In genomic region chr12:91074851-91075250, GRCh38 we compare ENCODE assay signal across 29 cellular contexts. TPM values are rescaled to one million over a fixed set of nuclear protein-coding genes. Genes with fewer than 3 reads are reported as not detected.
DNase-seq lines count a peak whose midpoint lies in the region; ATAC-seq and TF ChIP-seq lines count a peak whose summit lies in the region.
"Had no signal": no experiment of that assay in that cellular context is flagged by ENCODE, and none has a peak within 500 bp of the region (broad histone marks: within the 10 kb centered on the region; RNA-seq: fewer than 3 reads in every experiment).

No MANE protein-coding gene starts in this region.

- H3K4me3 Mint-ChIP-seq in progenitor cell of endocrine pancreas (ENCODE audit: low read depth) = no peak overlapping the region
- H3K4me3 Mint-ChIP-seq in CD14-positive monocyte = no peak overlapping the region
- H3K4me3 Mint-ChIP-seq: activated naive CD4-positive, alpha-beta T cell treated with anti-CD3 and anti-CD28 coated beads for 36 hours; CD4-positive, alpha-beta T cell; effector memory CD8-positive, alpha-beta T cell; neural progenitor cell; stimulated activated effector memory CD8-positive, alpha-beta T cell treated with anti-CD3 and anti-CD28 coated beads, Interleukin-12 subunit alpha, Interleukin-12 subunit beta, amount 100 ng/mL, for 72 hours had no signal

- peak overlapping the region; percentile 56 for H3K4me3 ChIP-seq in adipocyte (ENCODE audit: low read length)
- H3K4me3 ChIP-seq: neural progenitor cell, right lobe of liver, upper lobe of right lung had no signal

- peaks cover 2% of the 10 kb centered on the region for H3K27me3 Mint-ChIP-seq in progenitor cell of endocrine pancreas
- H3K27me3 Mint-ChIP-seq in CD14-positive monocyte (ENCODE audit: low read depth in 3 of 3) = peaks cover 0 to 4% (median 1%) of the 10 kb centered on the region in 3 donors
- H3K27me3 Mint-ChIP-seq: CD4-positive, alpha-beta T cell; effector memory CD8-positive, alpha-beta T cell had no signal

- TF ChIP-seq CTCF in progenitor cell of endocrine pancreas (IDR thresholded peaks at IDR 0.05; ENCODE audit: unreplicated experiment) (no peak), CD14-positive monocyte (IDR thresholded peaks at IDR 0.05) (no peak), foreskin keratinocyte (conservative IDR thresholded peaks at IDR 0.05) (no peak)

- H3K4me1 Mint-ChIP-seq in progenitor cell of endocrine pancreas (ENCODE audit: low read depth) (peaks cover 27% of the 10 kb centered on the region), CD14-positive monocyte (no peaks in the 10 kb centered on the region)
- H3K4me1 Mint-ChIP-seq: neural progenitor cell; stimulated activated effector memory CD8-positive, alpha-beta T cell treated with anti-CD3 and anti-CD28 coated beads, Interleukin-12 subunit alpha, Interleukin-12 subunit beta, amount 100 ng/mL, for 72 hours had no signal

- intact Hi-C loops in CD14-positive monocyte (cut with micrococcal nuclease) = no loop called here

- H3K9ac ChIP-seq in adipocyte (ENCODE audit: low read length) = no peak overlapping the region
- H3K9ac ChIP-seq: neural progenitor cell had no signal

- H3K36me3 Mint-ChIP-seq in progenitor cell of endocrine pancreas (ENCODE audit: insufficient read depth) (no peaks in the 10 kb centered on the region), CD14-positive monocyte (no peaks in the 10 kb centered on the region)
- H3K36me3 Mint-ChIP-seq: neural progenitor cell; stimulated activated effector memory CD8-positive, alpha-beta T cell treated with anti-CD3 and anti-CD28 coated beads, Interleukin-12 subunit alpha, Interleukin-12 subunit beta, amount 100 ng/mL, for 72 hours had no signal

- no peak for ATAC-seq in foreskin keratinocyte
- ATAC-seq: effector memory CD8-positive, alpha-beta T cell; right lobe of liver; stimulated activated effector memory CD8-positive, alpha-beta T cell treated with anti-CD3 and anti-CD28 coated beads, Interleukin-12 subunit alpha, Interleukin-12 subunit beta, amount 100 ng/mL, for 72 hours; upper lobe of right lung had no signal

- H3K9me3 Mint-ChIP-seq in progenitor cell of endocrine pancreas (ENCODE audit: low read depth) = no peaks in the 10 kb centered on the region
- peaks cover 0 to 3% (median 0%) of the 10 kb centered on the region in 7 donors for H3K9me3 Mint-ChIP-seq in CD14-positive monocyte
- H3K9me3 Mint-ChIP-seq: activated naive CD4-positive, alpha-beta T cell treated with anti-CD3 and anti-CD28 coated beads for 36 hours; CD4-positive, alpha-beta T cell; neural progenitor cell; stimulated activated effector memory CD8-positive, alpha-beta T cell treated with anti-CD3 and anti-CD28 coated beads, Interleukin-12 subunit alpha, Interleukin-12 subunit beta, amount 100 ng/mL, for 72 hours had no signal

- DNase-seq in NCI-H1092 treated with DMSO at 0.1 percent for 48 hours (lab: John Stamatoyannopoulos, UW) = peak; percentile 8
- no peak for DNase-seq in NCI-H1092 (lab: John Stamatoyannopoulos, UW)
- peak; percentile 6 for DNase-seq in NCI-H1105 (lab: John Stamatoyannopoulos, UW)
- DNase-seq in adipocyte (ENCODE audit: low read depth) = no peak
- no peak for DNase-seq in progenitor cell of endocrine pancreas (ENCODE audit: low spot score, unreplicated experiment)
- DNase-seq in CD14-positive monocyte (ENCODE audit: low spot score) = no peak
- DNase-seq in foreskin keratinocyte = no peak
- DNase-seq in OCI-M1 (lab: John Stamatoyannopoulos, UW) = no peak
- DNase-seq: activated CD4-positive, alpha-beta T cell treated with anti-CD3 and anti-CD28 coated beads, Interleukin-2, amount 50 U/mL, for 4 hours; activated CD4-positive, CD25-positive, alpha-beta regulatory T cell; activated naive CD4-positive, alpha-beta T cell treated with anti-CD3 and anti-CD28 coated beads for 36 hours; amygdala; CD4-positive, alpha-beta T cell; effector memory CD8-positive, alpha-beta T cell; erythroblast; H7; NCI-H1048; NCI-H2081 treated with DMSO at 0.1 percent for 48 hours; right lobe of liver; stimulated activated CD4-positive, alpha-beta T cell treated with anti-CD3 and anti-CD28 coated beads, Interleukin-12 subunit alpha, Interleukin-12 subunit beta, amount 100 ng/mL, for 4 hours; stimulated activated CD4-positive, alpha-beta T cell treated with anti-CD3 and anti-CD28 coated beads, Interleukin-4, amount 100 ng/mL, for 1 hour; T-helper 1 cell; upper lobe of right lung had no signal

- peak overlapping the region; percentile 11 for H3K27ac Mint-ChIP-seq in progenitor cell of endocrine pancreas
- H3K27ac Mint-ChIP-seq in CD14-positive monocyte = no peak overlapping the region
- H3K27ac Mint-ChIP-seq: activated naive CD4-positive, alpha-beta T cell treated with anti-CD3 and anti-CD28 coated beads for 36 hours; CD4-positive, alpha-beta T cell; effector memory CD8-positive, alpha-beta T cell; neural progenitor cell; stimulated activated effector memory CD8-positive, alpha-beta T cell treated with anti-CD3 and anti-CD28 coated beads, Interleukin-12 subunit alpha, Interleukin-12 subunit beta, amount 100 ng/mL, for 72 hours had no signal

- no peak overlapping the region for H3K27ac ChIP-seq in foreskin keratinocyte
- H3K27ac ChIP-seq: 22Rv1, neural progenitor cell, right lobe of liver, upper lobe of right lung had no signal

- no peaks in the 10 kb centered on the region for H3K9me3 ChIP-seq in adipocyte (ENCODE audit: control insufficient read depth, low read length)
- H3K9me3 ChIP-seq: right lobe of liver, upper lobe of right lung had no signal

- peaks cover 11% of the 10 kb centered on the region for H3K4me1 ChIP-seq in adipocyte (ENCODE audit: control insufficient read depth, insufficient read depth, low read length)
- no peaks in the 10 kb centered on the region for H3K4me1 ChIP-seq in foreskin keratinocyte
- H3K4me1 ChIP-seq: neural progenitor cell, right lobe of liver, upper lobe of right lung had no signal

- no peaks in the 10 kb centered on the region for H3K36me3 ChIP-seq in adipocyte (ENCODE audit: control insufficient read depth, insufficient read depth, low read length, severe bottlenecking)
- H3K36me3 ChIP-seq: neural progenitor cell, right lobe of liver, upper lobe of right lung had no signal

- H3K27me3 ChIP-seq in adipocyte (replicated peaks; ENCODE audit: control insufficient read depth, insufficient read depth, low read length) (no peaks in the 10 kb centered on the region), foreskin keratinocyte (peaks cover 2% of the 10 kb centered on the region)
- H3K27me3 ChIP-seq: neural progenitor cell, right lobe of liver, upper lobe of right lung had no signal

RNA-seq across cellular contexts. Expression of gene KERA, which starts 17.0 kb away (rescaled TPM):
- total RNA-seq in progenitor cell of endocrine pancreas (not detected in 2 replicates), foreskin keratinocyte (not detected in 2 replicates)
- polyA plus RNA-seq in CD14-positive monocyte (not detected), foreskin keratinocyte (not detected in 2 replicates)
- total RNA-seq: activated naive CD4-positive, alpha-beta T cell treated with anti-CD3 and anti-CD28 coated beads for 36 hours; CD4-positive, alpha-beta T cell; fibroblast of villous mesenchyme; H7; NCI-H460; right lobe of liver; subcutaneous adipose tissue; upper lobe of right lung had no signal

RNA-seq across cellular contexts. Expression of gene LUM, which starts 36.4 kb away (rescaled TPM):
- total RNA-seq in progenitor cell of endocrine pancreas (0.16 TPM in 1 of 2 replicates, not detected in the other), foreskin keratinocyte (0.07 TPM in 1 of 2 replicates, not detected in the other)
- polyA plus RNA-seq in CD14-positive monocyte (not detected), foreskin keratinocyte (0.06 and 0.08 TPM in 2 replicates)
- total RNA-seq: activated naive CD4-positive, alpha-beta T cell treated with anti-CD3 and anti-CD28 coated beads for 36 hours; CD4-positive, alpha-beta T cell; H7 had no signal

Comparison
In these comparisons a context has a peak if more than half of its experiments do, and no peak if none do; other contexts are left out.
1. DNase-seq: peak in NCI-H1092 treated with DMSO at 0.1 percent for 48 hours (single experiment) and NCI-H1105 (single experiment); none in NCI-H1092 (single experiment), adipocyte (single experiment), progenitor cell of endocrine pancreas (single experiment), CD14-positive monocyte (single experiment), foreskin keratinocyte (0 of 2) and OCI-M1 (single experiment).